8 cellular contexts compared by ENCODE assay signal in the genomic region with DNA sequence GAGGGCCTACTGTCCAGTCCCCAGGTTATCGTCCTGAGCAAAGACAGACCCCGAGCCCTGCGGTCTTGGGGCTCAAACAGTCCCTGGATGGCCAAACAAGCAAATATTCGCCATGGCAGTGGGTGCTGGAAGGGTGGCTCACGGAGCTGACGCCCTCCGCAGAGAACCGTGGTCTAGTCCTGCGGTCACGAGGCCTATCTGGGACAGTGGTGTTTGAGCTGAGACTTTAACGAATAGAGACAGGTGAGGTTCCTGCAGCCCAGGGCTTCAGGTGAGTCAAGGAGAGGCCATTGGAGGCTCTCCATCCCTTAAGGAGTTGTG. TPM values are rescaled to one million over a fixed set of nuclear protein-coding genes. Genes with fewer than 3 reads are reported as not detected.
DNase-seq lines count a peak whose midpoint lies in the region; ATAC-seq lines count a peak whose summit lies in the region.

No MANE protein-coding gene starts in this region.

- intact Hi-C loops in activated CD4-positive, alpha-beta T cell treated with anti-CD3 and anti-CD28 coated beads for 36 hours (cut with DNase I, micrococcal nuclease) = loop anchor here (1.0 to 10.0 kb wide), 9 partner anchors 20 to 1432 kb away; a partner anchor contains a TSS
- intact Hi-C loops in activated naive CD4-positive, alpha-beta T cell treated with anti-CD3 and anti-CD28 coated beads for 36 hours (cut with micrococcal nuclease) = loop anchor here (1.0 to 10.0 kb wide), 14 partner anchors 19 to 1430 kb away; a partner anchor contains a TSS

- POLR2A ChIA-PET in activated CD4-positive, alpha-beta T cell treated with anti-CD3 and anti-CD28 coated beads for 36 hours (lab: Charles Lee) = interaction anchor here (0.6 to 1.4 kb wide), 4 partner anchors 12 to 1359 kb away, joined by 3 to 5 read pairs (median 4); a partner anchor contains a TSS

- H3K36me3 ChIP-seq in iPS-15b (ENCODE audit: control insufficient read depth, insufficient read depth, low read length) = no peaks in the 10 kb centered on the region

- H3K4me1 ChIP-seq in iPS-15b (ENCODE audit: control insufficient read depth, insufficient read depth, low read length) = peaks cover 10% of the 10 kb centered on the region

- H3K9me3 ChIP-seq in iPS-15b (ENCODE audit: control insufficient read depth, insufficient read depth, low read length) = no peaks in the 10 kb centered on the region

- peak overlapping the region; percentile 85 for H3K9ac ChIP-seq in iPS-15b (ENCODE audit: low read depth, low read length)

- peaks cover 53% of the 10 kb centered on the region for H3K4me1 Mint-ChIP-seq in activated CD4-positive, alpha-beta T cell treated with anti-CD3 and anti-CD28 coated beads for 36 hours
- H3K4me1 Mint-ChIP-seq in activated naive CD4-positive, alpha-beta T cell treated with anti-CD3 and anti-CD28 coated beads for 36 hours (ENCODE audit: low read depth) = peaks cover 53% of the 10 kb centered on the region
- H3K4me1 Mint-ChIP-seq in stimulated activated naive B cell treated with anti-CD40 and anti-IgM and Interleukin-4, amounts not matched to agents 10 μg/mL and 1 μg/mL and 100 μg/mL, for 72 hours = peaks cover 36 to 52% of the 10 kb centered on the region in 2 donors

- H3K36me3 Mint-ChIP-seq in activated CD4-positive, alpha-beta T cell treated with anti-CD3 and anti-CD28 coated beads for 36 hours (ENCODE audit: low read depth) = peaks cover 12% of the 10 kb centered on the region
- peaks cover 13% of the 10 kb centered on the region for H3K36me3 Mint-ChIP-seq in activated naive CD4-positive, alpha-beta T cell treated with anti-CD3 and anti-CD28 coated beads for 36 hours (ENCODE audit: low read depth)
- H3K36me3 Mint-ChIP-seq in stimulated activated naive B cell treated with anti-CD40 and anti-IgM and Interleukin-4, amounts not matched to agents 10 μg/mL and 1 μg/mL and 100 μg/mL, for 72 hours = peaks cover 13 to 24% of the 10 kb centered on the region in 2 donors

- peak; percentile 5 for ATAC-seq in activated CD4-positive, alpha-beta T cell treated with anti-CD3 and anti-CD28 coated beads for 36 hours
- no peak for ATAC-seq in stimulated activated naive B cell treated with anti-CD40 and anti-IgM and Interleukin-4, amounts not matched to agents 10 μg/mL and 1 μg/mL and 100 μg/mL, for 72 hours (replicated peaks)

- DNase-seq in activated CD4-positive, alpha-beta T cell treated with anti-CD3 and anti-CD28 coated beads for 36 hours = no peak
- DNase-seq in activated CD4-positive, alpha-beta T cell treated with anti-CD3 and anti-CD28 coated beads, Interleukin-2, amount 50 U/mL, for 1 hour = no peak
- no peak for DNase-seq in activated naive CD4-positive, alpha-beta T cell treated with anti-CD3 and anti-CD28 coated beads for 36 hours
- DNase-seq in stimulated activated naive B cell treated with anti-CD40 and anti-IgM and Interleukin-4, amounts not matched to agents 10 μg/mL and 1 μg/mL and 100 μg/mL, for 72 hours = no peak
- DNase-seq in NCI-H446 treated with DMSO at 0.1 percent for 48 hours (lab: John Stamatoyannopoulos, UW) (no peak), OCI-M1 (lab: John Stamatoyannopoulos, UW) (no peak), NCI-H1092 treated with DMSO at 0.1 percent for 48 hours (lab: John Stamatoyannopoulos, UW) (no peak)

- peaks cover 3% of the 10 kb centered on the region for H3K9me3 Mint-ChIP-seq in activated CD4-positive, alpha-beta T cell treated with anti-CD3 and anti-CD28 coated beads for 36 hours (ENCODE audit: low read depth)
- peaks cover 6% of the 10 kb centered on the region for H3K9me3 Mint-ChIP-seq in activated naive CD4-positive, alpha-beta T cell treated with anti-CD3 and anti-CD28 coated beads for 36 hours
- H3K9me3 Mint-ChIP-seq in stimulated activated naive B cell treated with anti-CD40 and anti-IgM and Interleukin-4, amounts not matched to agents 10 μg/mL and 1 μg/mL and 100 μg/mL, for 72 hours = peaks cover 0 to 1% of the 10 kb centered on the region in 2 donors

- H3K27me3 ChIP-seq in iPS-15b (ENCODE audit: control insufficient read depth, insufficient read depth, low read length) = no peaks in the 10 kb centered on the region

- H3K4me3 ChIP-seq in iPS-15b (ENCODE audit: low read depth, low read length) = peak overlapping the region; percentile 73

- peak overlapping the region; percentile 91 for H3K27ac Mint-ChIP-seq in activated CD4-positive, alpha-beta T cell treated with anti-CD3 and anti-CD28 coated beads for 36 hours
- H3K27ac Mint-ChIP-seq in activated naive CD4-positive, alpha-beta T cell treated with anti-CD3 and anti-CD28 coated beads for 36 hours = peak overlapping the region; percentile 87
- peak overlapping the region; percentile 92 for H3K27ac Mint-ChIP-seq in stimulated activated naive B cell treated with anti-CD40 and anti-IgM and Interleukin-4, amounts not matched to agents 10 μg/mL and 1 μg/mL and 100 μg/mL, for 72 hours

- H3K27me3 Mint-ChIP-seq in activated CD4-positive, alpha-beta T cell treated with anti-CD3 and anti-CD28 coated beads for 36 hours = no peaks in the 10 kb centered on the region
- no peaks in the 10 kb centered on the region for H3K27me3 Mint-ChIP-seq in activated naive CD4-positive, alpha-beta T cell treated with anti-CD3 and anti-CD28 coated beads for 36 hours (ENCODE audit: low read depth)
- H3K27me3 Mint-ChIP-seq in stimulated activated naive B cell treated with anti-CD40 and anti-IgM and Interleukin-4, amounts not matched to agents 10 μg/mL and 1 μg/mL and 100 μg/mL, for 72 hours = no peaks in the 10 kb centered on the region

- CTCF ChIA-PET in activated CD4-positive, alpha-beta T cell treated with anti-CD3 and anti-CD28 coated beads for 36 hours (lab: Charles Lee) = interaction anchor here (0.8 to 1.6 kb wide), 3 partner anchors 10 to 271 kb away, joined by 3 to 8 read pairs (median 3); no protein-coding TSS in a partner anchor
- CTCF ChIA-PET in activated naive CD4-positive, alpha-beta T cell treated with anti-CD3 and anti-CD28 coated beads for 36 hours (lab: Charles Lee) = interaction anchor here (1.2 to 2.2 kb wide), 6 partner anchors 10 to 541 kb away, joined by 4 to 11 read pairs (median 6); no protein-coding TSS in a partner anchor

- H3K4me3 Mint-ChIP-seq in activated CD4-positive, alpha-beta T cell treated with anti-CD3 and anti-CD28 coated beads for 36 hours = peak overlapping the region; percentile 74
- H3K4me3 Mint-ChIP-seq in activated naive CD4-positive, alpha-beta T cell treated with anti-CD3 and anti-CD28 coated beads for 36 hours = peak overlapping the region; percentile 76
- H3K4me3 Mint-ChIP-seq in stimulated activated naive B cell treated with anti-CD40 and anti-IgM and Interleukin-4, amounts not matched to agents 10 μg/mL and 1 μg/mL and 100 μg/mL, for 72 hours = peak overlapping the region; percentile 83 to 86

RNA-seq across cellular contexts. Expression of a gene that starts 0.4 kb away (rescaled TPM):
- 10 to 100 TPM; 58.2 to 61.1 TPM for total RNA-seq in activated CD4-positive, alpha-beta T cell treated with anti-CD3 and anti-CD28 coated beads for 36 hours
- 10 to 100 TPM; 81.3 to 85.3 TPM for total RNA-seq in activated naive CD4-positive, alpha-beta T cell treated with anti-CD3 and anti-CD28 coated beads for 36 hours
